Comparison of ENCODE assay signal across 8 cellular contexts in the genomic region with DNA sequence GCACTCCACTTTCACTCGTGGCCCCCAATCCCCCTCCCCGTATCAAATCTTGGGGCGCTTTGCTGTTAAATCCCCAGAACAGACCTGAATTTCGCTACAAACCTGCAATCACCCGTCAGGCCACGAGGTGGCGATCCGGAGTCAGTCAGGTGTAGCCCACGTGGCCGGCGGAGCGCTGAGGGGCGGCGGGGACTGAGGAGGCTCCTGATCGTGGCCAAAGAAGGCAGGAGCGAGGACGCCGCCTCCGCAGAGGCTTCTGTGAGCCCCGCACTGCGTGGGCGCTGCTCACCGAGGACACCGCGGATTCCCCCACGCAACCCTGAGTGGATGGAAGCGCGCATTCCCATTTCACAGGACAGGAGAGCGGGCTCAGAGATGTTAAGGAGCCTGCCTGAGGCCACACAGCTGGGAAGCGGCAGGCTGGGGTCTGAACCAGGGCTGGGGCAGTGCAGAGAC.
A peak's percentile ranks its signal among the peaks of the same experiment; 100 is the strongest.
DNase-seq lines count a peak whose midpoint lies in the region; ATAC-seq and TF ChIP-seq lines count a peak whose summit lies in the region.

No MANE protein-coding gene starts in this region.

- H3K4me3 ChIP-seq in BLaER1 treated with 17β-estradiol and CSF1 and Interleukin-3, amounts not matched to agents 10 nM and 100 nM: peak overlapping the region in 4 of 10 experiments; percentile 6 to 36 (median 26); a peak in 3 of 20 replicates
- peak overlapping the region; percentile 15 to 43 for H3K4me3 ChIP-seq in HCT116 (replicated peaks in 1 of 2; ENCODE audit: low read depth in 1 of 2, low read length in 2 of 2)
- no peak overlapping the region for H3K4me3 ChIP-seq in colonic mucosa
- H3K4me3 ChIP-seq in lower lobe of right lung: peak overlapping the region; percentile 30

- intact Hi-C loops in HCT116 (cut with micrococcal nuclease): loop anchor here (1.0 kb wide), 1 partner anchor 76 kb away; no protein-coding TSS in a partner anchor
- intact Hi-C loops in colonic mucosa (cut with DNase I): loop anchor here (2.0 kb wide), 1 partner anchor 75 kb away; no protein-coding TSS in a partner anchor
- intact Hi-C loops in lower lobe of right lung (cut with DNase I): loop anchor here (5.0 kb wide), 1 partner anchor 77 kb away; no protein-coding TSS in a partner anchor

- ATAC-seq in HCT116 (peak; percentile 59), lower lobe of right lung (peak; percentile 86 to 89), HG03457 (IDR thresholded peaks at IDR 0.05; ENCODE audit: unreplicated experiment) (no peak)

- peaks cover 4 to 27% (median 19%) of the 10 kb centered on the region in 10 experiments; a peak in 16 of 20 replicates for H3K4me1 ChIP-seq in BLaER1 treated with 17β-estradiol and CSF1 and Interleukin-3, amounts not matched to agents 10 nM and 100 nM
- H3K4me1 ChIP-seq in HCT116 (ENCODE audit: control insufficient read depth in 1 of 2, insufficient read depth in 2 of 2, low read length in 2 of 2): peaks cover 15 to 35% of the 10 kb centered on the region in 2 experiments
- no peaks in the 10 kb centered on the region for H3K4me1 ChIP-seq in colonic mucosa
- peaks cover 14% of the 10 kb centered on the region for H3K4me1 ChIP-seq in lower lobe of right lung

- CTCF ChIA-PET in HCT116 (lab: Charles Lee): interaction anchor here (0.8 to 8.2 kb wide), 21 partner anchors 10 to 209 kb away, joined by 3 to 340 read pairs (median 6); a partner anchor contains a TSS

- H2AFZ ChIP-seq in HCT116 (ENCODE audit: low read depth, low read length, poor library complexity, severe bottlenecking): peak overlapping the region; percentile 59

- H3K4me2 ChIP-seq in BLaER1 treated with 17β-estradiol and CSF1 and Interleukin-3, amounts not matched to agents 10 nM and 100 nM: peak overlapping the region; percentile 36 to 90 (median 63); a peak in 20 of 22 replicates
- peak overlapping the region; percentile 70 for H3K4me2 ChIP-seq in HCT116 (ENCODE audit: low read length)

- H3K9me3 ChIP-seq in BLaER1 treated with 17β-estradiol and CSF1 and Interleukin-3, amounts not matched to agents 10 nM and 100 nM (replicated peaks in 1 of 11): no peaks in the 10 kb centered on the region
- no peaks in the 10 kb centered on the region for H3K9me3 ChIP-seq in HCT116 (ENCODE audit: control insufficient read depth in 1 of 2, insufficient read depth in 1 of 2, low read depth in 1 of 2, low read length in 2 of 2)
- H3K9me3 ChIP-seq in colonic mucosa: no peaks in the 10 kb centered on the region
- no peaks in the 10 kb centered on the region for H3K9me3 ChIP-seq in lower lobe of right lung

- H3K9ac ChIP-seq in BLaER1 treated with 17β-estradiol and CSF1 and Interleukin-3, amounts not matched to agents 10 nM and 100 nM: peak overlapping the region in 3 of 11 experiments; percentile 2 to 28 (median 16); a peak in 3 of 22 replicates
- H3K9ac ChIP-seq in HCT116 (ENCODE audit: low read length) (peak overlapping the region; percentile 21; the same call in 1 of the 2 replicates), colonic mucosa (ENCODE audit: low read depth in 2 of 2, low read length in 2 of 2) (no peak overlapping the region)

- TF ChIP-seq RAD21 in HCT116 (IDR thresholded peaks at IDR 0.05; ENCODE audit: low read depth): no peak

- POLR2A ChIA-PET in HCT116 (lab: Charles Lee): interaction anchor here (0.9 to 2.6 kb wide), 3 partner anchors 58 to 76 kb away, joined by 3 to 11 read pairs (median 3); no protein-coding TSS in a partner anchor

- H3K79me2 ChIP-seq in HCT116 (ENCODE audit: insufficient read depth, low read length): no peaks in the 10 kb centered on the region

- H3K9me2 ChIP-seq in HCT116 (ENCODE audit: insufficient read depth): no peaks in the 10 kb centered on the region

- no peaks in the 10 kb centered on the region for H3K36me3 ChIP-seq in BLaER1 treated with 17β-estradiol and CSF1 and Interleukin-3, amounts not matched to agents 10 nM and 100 nM
- H3K36me3 ChIP-seq in HCT116 (ENCODE audit: control insufficient read depth in 1 of 2, insufficient read depth in 2 of 2, low read length in 2 of 2) (no peaks in the 10 kb centered on the region), colonic mucosa (no peaks in the 10 kb centered on the region), lower lobe of right lung (no peaks in the 10 kb centered on the region)

- RAD21 ChIA-PET in HCT116 (lab: Charles Lee; ENCODE audit: low non-redundant PET in 1 of 2, low total read pairs in 2 of 2, uncharacterized antibody in 2 of 2, unreplicated experiment in 2 of 2): interaction anchor here (0.6 to 3.7 kb wide), 4 partner anchors 15 to 76 kb away, joined by 3 to 43 read pairs (median 18); no protein-coding TSS in a partner anchor

- H3K27me3 ChIP-seq in BLaER1 treated with 17β-estradiol and CSF1 and Interleukin-3, amounts not matched to agents 10 nM and 100 nM: peaks cover 0 to 5% (median 0%) of the 10 kb centered on the region in 11 experiments; a peak in 1 of 22 replicates
- H3K27me3 ChIP-seq in HCT116 (ENCODE audit: insufficient read depth, low read length): no peaks in the 10 kb centered on the region
- H3K27me3 ChIP-seq in colonic mucosa: peaks cover 39% of the 10 kb centered on the region
- peaks cover 51% of the 10 kb centered on the region for H3K27me3 ChIP-seq in lower lobe of right lung (ENCODE audit: low read depth)

- H4K20me1 ChIP-seq in BLaER1 treated with 17β-estradiol and CSF1 and Interleukin-3, amounts not matched to agents 10 nM and 100 nM: peaks cover 0 to 15% (median 0%) of the 10 kb centered on the region in 11 experiments; a peak in 3 of 22 replicates
- H4K20me1 ChIP-seq in HCT116 (ENCODE audit: insufficient read depth): no peaks in the 10 kb centered on the region

- TF ChIP-seq CTCF in HCT116 (IDR thresholded peaks at IDR 0.05 in 2 of 3, conservative IDR thresholded peaks at IDR 0.05 in 1 of 3; ENCODE audit: borderline replicate concordance in 1 of 3, insufficient read depth in 1 of 3, low read depth in 2 of 3, low read length in 2 of 3): peak in 2 of 3 experiments; percentile 80 to 89; a peak in 4 of 6 replicates
- peak; percentile 81 for TF ChIP-seq CTCF in colonic mucosa (IDR thresholded peaks at IDR 0.05)
- peak; percentile 88 for TF ChIP-seq CTCF in lower lobe of right lung (IDR thresholded peaks at IDR 0.05)

- BruUV-seq in HCT116 (replicated peaks; lab: Mats Ljungman, UMichigan): no TSS peak

- no peak overlapping the region for H3K27ac ChIP-seq in BLaER1 treated with 17β-estradiol and CSF1 and Interleukin-3, amounts not matched to agents 10 nM and 100 nM
- H3K27ac ChIP-seq in HCT116 (ENCODE audit: low read depth, low read length): no peak overlapping the region
- H3K27ac ChIP-seq in colonic mucosa: no peak overlapping the region
- no peak overlapping the region for H3K27ac ChIP-seq in lower lobe of right lung

- DNase-seq in HCT116 (ENCODE audit: low read depth, low spot score) (peak; percentile 47), NCI-H524 treated with DMSO at 0.1 percent for 48 hours (lab: John Stamatoyannopoulos, UW) (peak; percentile 18), colonic mucosa (peak; percentile 81), lower lobe of right lung (peak; percentile 83)
- peak; percentile 86 for DNase-seq in activated CD4-positive, alpha-beta T cell treated with anti-CD3 and anti-CD28 coated beads, Interleukin-2, amount 50 U/mL, for 1 hour
- peak; percentile 73 to 76 (median 76) for DNase-seq in stimulated activated CD4-positive, alpha-beta T cell treated with anti-CD3 and anti-CD28 coated beads, TNF-alpha, amount 100 ng/mL, for 4 hours (ENCODE audit: low read depth in 3 of 3)

- TF ChIP-seq POLR2A in HCT116 (IDR thresholded peaks at IDR 0.05; ENCODE audit: borderline replicate concordance, extremely low read depth, insufficient read depth, insufficient read length): no peak

TF ChIP-seq in HCT116, 20 proteins besides CTCF, POLR2A, EP300 and RAD21:
- TF ChIP-seq SP1 (IDR thresholded peaks at IDR 0.05; ENCODE audit: low read depth) (no peak), YY1 (IDR thresholded peaks at IDR 0.05; ENCODE audit: extremely low read depth, insufficient replicate concordance, low read depth, low read length) (peak; percentile 40)

Comparison
In these comparisons a context has a peak if more than half of its experiments do, and no peak if none do; other contexts are left out.
1. DNase-seq: peak in every context shown above with its lines; median percentile 86 in activated CD4-positive, alpha-beta T cell treated with anti-CD3 and anti-CD28 coated beads, Interleukin-2, amount 50 U/mL, for 1 hour; 83 in lower lobe of right lung; 81 in colonic mucosa; 76 in stimulated activated CD4-positive, alpha-beta T cell treated with anti-CD3 and anti-CD28 coated beads, TNF-alpha, amount 100 ng/mL, for 4 hours; 47 in HCT116; 18 in NCI-H524 treated with DMSO at 0.1 percent for 48 hours.